23 cellular contexts compared by ENCODE assay signal in the genomic region with DNA sequence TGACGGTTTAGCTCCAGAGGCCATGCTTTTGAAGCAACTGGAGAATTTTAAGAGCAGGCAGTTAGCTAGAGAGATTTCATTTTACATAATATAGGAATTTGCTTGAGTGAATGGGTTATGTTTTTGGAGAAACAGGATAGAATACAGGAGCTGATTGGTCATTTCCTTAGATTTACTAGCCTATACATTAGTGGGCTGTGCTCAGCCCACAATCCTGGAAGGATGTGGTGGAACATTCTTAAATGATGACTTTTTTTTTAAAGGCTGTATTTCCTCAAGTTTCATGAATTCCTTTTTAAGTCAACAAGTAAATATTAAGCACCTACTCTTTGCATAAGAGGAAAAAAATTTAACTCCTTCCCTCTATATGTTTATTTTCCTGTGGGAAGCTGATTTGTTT.
DNase-seq lines count a peak whose midpoint lies in the region; ATAC-seq, FAIRE-seq and TF ChIP-seq lines count a peak whose summit lies in the region.
"Had no signal": no experiment of that assay in that cellular context is flagged by ENCODE, and none has a peak within 500 bp of the region (broad histone marks: within the 10 kb centered on the region; RNA-seq: fewer than 3 reads in every experiment).

No MANE protein-coding gene starts in this region.

- H3K27ac ChIP-seq in keratinocyte (ENCODE audit: control insufficient read depth, insufficient read depth, low read length), result no peak overlapping the region
- H3K27ac ChIP-seq in Karpas-422 (ENCODE audit: low read length), result no peak overlapping the region
- H3K27ac ChIP-seq: cardiac muscle cell, left ventricle myocardium inferior, neural progenitor cell, SJSA1, tibial nerve had no signal

- H3K27ac Mint-ChIP-seq in T-helper 17 cell, result no peak overlapping the region
- H3K27ac Mint-ChIP-seq: activated CD4-positive, alpha-beta T cell treated with anti-CD3 and anti-CD28 coated beads, Interleukin-2, amount 10 ng/mL, durations not matched to agents 7 days and 5 days; neural progenitor cell; stimulated activated naive CD8-positive, alpha-beta T cell treated with anti-CD3 and anti-CD28 coated beads, Interleukin-15, Interleukin-2, amounts not matched to agents 100 ng/mL and 50 ng/mL, for 24 hours had no signal

- peak overlapping the region; percentile 8 for H3K4me2 ChIP-seq in keratinocyte (ENCODE audit: control insufficient read depth, extremely low read depth, insufficient read depth, low read depth, low read length)
- H3K4me2 ChIP-seq in Karpas-422 (ENCODE audit: low read depth, low read length, poor library complexity, severe bottlenecking), result no peak overlapping the region
- H3K4me2 ChIP-seq: neural progenitor cell had no signal

- H3K27me3 ChIP-seq in MG63, result no peaks in the 10 kb centered on the region
- H3K27me3 ChIP-seq in keratinocyte (ENCODE audit: control insufficient read depth, extremely low read depth, insufficient read depth, low read length), result no peaks in the 10 kb centered on the region
- no peaks in the 10 kb centered on the region for H3K27me3 ChIP-seq in Karpas-422 (ENCODE audit: low read length)
- H3K27me3 ChIP-seq: cardiac muscle cell, neural progenitor cell, SJSA1, tibial nerve had no signal

- H3K4me3 Mint-ChIP-seq in T-helper 17 cell, result no peak overlapping the region
- H3K4me3 Mint-ChIP-seq: activated CD4-positive, alpha-beta T cell treated with anti-CD3 and anti-CD28 coated beads, Interleukin-2, amount 10 ng/mL, durations not matched to agents 7 days and 5 days; neural progenitor cell; stimulated activated naive CD8-positive, alpha-beta T cell treated with anti-CD3 and anti-CD28 coated beads, Interleukin-15, Interleukin-2, amounts not matched to agents 100 ng/mL and 50 ng/mL, for 24 hours had no signal

- H4K20me1 ChIP-seq in keratinocyte (ENCODE audit: control insufficient read depth, extremely low read depth, insufficient read depth, low read length) (no peaks in the 10 kb centered on the region), Karpas-422 (ENCODE audit: insufficient read depth, low read depth, low read length) (no peaks in the 10 kb centered on the region)

- no peak for TF ChIP-seq POLR2A in H54 (IDR thresholded peaks at IDR 0.05; ENCODE audit: low read depth, low read length)

- ATAC-seq in T-helper 17 cell, result no peak
- ATAC-seq: HepG2 had no signal

- DNase-seq in Daoy (ENCODE audit: low read depth) (peak; percentile 25), MG63 (peak; percentile 44), dermis blood vessel endothelial cell (peak; percentile 40), keratinocyte (ENCODE audit: low read depth, low spot score) (no peak), H54 (ENCODE audit: insufficient read length, low spot score) (no peak), Karpas-422 (no peak), T-helper 17 cell (no peak), GM13976 (ENCODE audit: low spot score) (no peak)
- DNase-seq: activated CD4-positive, alpha-beta T cell treated with anti-CD3 and anti-CD28 coated beads, Interleukin-2, amount 10 ng/mL, durations not matched to agents 7 days and 5 days; activated CD8-positive, alpha-beta memory T cell treated with anti-CD3 and anti-CD28 coated beads, Interleukin-2, amount 50 U/mL, for 4 hours; DMS79 treated with DMSO at 0.1 percent for 48 hours; glutamatergic neuron; left ventricle myocardium inferior; NCI-H1436; NCI-H2171; stimulated activated CD4-positive, alpha-beta T cell treated with anti-CD3 and anti-CD28 coated beads, Interleukin-2, amount 100 ng/mL, for 48 hours had no signal

- FAIRE-seq in keratinocyte (lab: Jason Lieb, UNC) (no peak), H54 (lab: Jason Lieb, UNC) (no peak)
- FAIRE-seq: HepG2 had no signal

- H2AFZ ChIP-seq in keratinocyte (ENCODE audit: control insufficient read depth, low read length), result no peak overlapping the region
- no peak overlapping the region for H2AFZ ChIP-seq in Karpas-422 (ENCODE audit: low read length)
- H2AFZ ChIP-seq: neural progenitor cell had no signal

- no peaks in the 10 kb centered on the region for H3K36me3 ChIP-seq in MG63
- H3K36me3 ChIP-seq in keratinocyte (ENCODE audit: control insufficient read depth in 2 of 2, extremely low read depth in 1 of 2, insufficient read depth in 2 of 2, low read length in 2 of 2), result no peaks in the 10 kb centered on the region
- no peaks in the 10 kb centered on the region for H3K36me3 ChIP-seq in Karpas-422 (ENCODE audit: insufficient read depth, low read length)
- H3K36me3 ChIP-seq: cardiac muscle cell, left ventricle myocardium inferior, neural progenitor cell, SJSA1, tibial nerve had no signal

- H3K4me3 ChIP-seq in MG63 (no peak overlapping the region), keratinocyte (ENCODE audit: control insufficient read depth in 2 of 3, extremely low read depth in 1 of 3, insufficient read depth in 2 of 3, low read depth in 1 of 3, low read length in 3 of 3) (no peak overlapping the region), Karpas-422 (ENCODE audit: low read length) (no peak overlapping the region)
- H3K4me3 ChIP-seq: cardiac muscle cell, left ventricle myocardium inferior, neural progenitor cell, SJSA1, tibial nerve had no signal

- no peaks in the 10 kb centered on the region for H3K79me2 ChIP-seq in keratinocyte (ENCODE audit: control insufficient read depth, insufficient read depth, low read length)
- no peaks in the 10 kb centered on the region for H3K79me2 ChIP-seq in Karpas-422 (ENCODE audit: low read length)

- H3K36me3 Mint-ChIP-seq in T-helper 17 cell (ENCODE audit: low read depth), result no peaks in the 10 kb centered on the region
- H3K36me3 Mint-ChIP-seq: neural progenitor cell had no signal

- H3K27me3 Mint-ChIP-seq in T-helper 17 cell, result no peaks in the 10 kb centered on the region
- H3K27me3 Mint-ChIP-seq: activated CD4-positive, alpha-beta T cell treated with anti-CD3 and anti-CD28 coated beads, Interleukin-2, amount 10 ng/mL, durations not matched to agents 7 days and 5 days; progenitor cell of endocrine pancreas; stimulated activated naive CD8-positive, alpha-beta T cell treated with anti-CD3 and anti-CD28 coated beads, Interleukin-15, Interleukin-2, amounts not matched to agents 100 ng/mL and 50 ng/mL, for 24 hours had no signal

- H3K9ac ChIP-seq in keratinocyte (ENCODE audit: control insufficient read depth, extremely low read depth, insufficient read depth, low read length) (no peak overlapping the region), Karpas-422 (ENCODE audit: low read length) (no peak overlapping the region)
- H3K9ac ChIP-seq: neural progenitor cell had no signal

- H3K4me1 ChIP-seq in keratinocyte (ENCODE audit: control insufficient read depth, extremely low read depth, insufficient read depth, low read length) (peaks cover 6% of the 10 kb centered on the region), Karpas-422 (ENCODE audit: low read length) (peaks cover 4% of the 10 kb centered on the region; the same call in 1 of the 2 replicates)
- H3K4me1 ChIP-seq: neural progenitor cell had no signal

- H3K4me1 Mint-ChIP-seq in T-helper 17 cell, result no peaks in the 10 kb centered on the region
- H3K4me1 Mint-ChIP-seq: activated CD4-positive, alpha-beta T cell treated with anti-CD3 and anti-CD28 coated beads, Interleukin-2, amount 10 ng/mL, durations not matched to agents 7 days and 5 days; neural progenitor cell had no signal

- TF ChIP-seq CTCF in keratinocyte (optimal IDR thresholded peaks at IDR 0.05 in 1 of 3, IDR thresholded peaks at IDR 0.05 in 1 of 3, conservative IDR thresholded peaks at IDR 0.05 in 1 of 3; ENCODE audit: extremely low read depth in 1 of 3, insufficient read depth in 2 of 3, low read length in 3 of 3), result no peak
- no peak for TF ChIP-seq CTCF in GM13976 (IDR thresholded peaks at IDR 0.05; ENCODE audit: borderline replicate concordance, control extremely low read depth, extremely low read depth, insufficient read depth, missing control alignments)

- H3K9me3 ChIP-seq in MG63, result no peaks in the 10 kb centered on the region
- H3K9me3 ChIP-seq in keratinocyte (ENCODE audit: control insufficient read depth, low read depth, low read length), result no peaks in the 10 kb centered on the region
- H3K9me3 ChIP-seq in Karpas-422 (ENCODE audit: low read length), result no peaks in the 10 kb centered on the region
- no peaks in the 10 kb centered on the region for H3K9me3 ChIP-seq in T-helper 17 cell (ENCODE audit: control insufficient read depth, low read length, poor library complexity, severe bottlenecking)
- H3K9me3 ChIP-seq: left ventricle myocardium inferior, SJSA1, tibial nerve had no signal

- H3K9me2 ChIP-seq in Karpas-422 (replicated peaks; ENCODE audit: insufficient read depth, low read length), result no peaks in the 10 kb centered on the region

- dilution Hi-C loops in keratinocyte (cut with MboI; ENCODE audit: extremely low pct_ligation_motif_present, low sequenced_read_pairs), result no loop called here

- H3K9me1 ChIP-seq in keratinocyte (ENCODE audit: control insufficient read depth, extremely low read depth, insufficient read depth, low read length), result no peaks in the 10 kb centered on the region

- in situ Hi-C loops in GM13976 (cut with MboI; ENCODE audit: low sequenced_read_pairs, unreplicated experiment), result no loop called here

Comparison
In these comparisons a context has a peak if more than half of its experiments do, and no peak if none do; other contexts are left out.
1. DNase-seq: peak in Daoy (single experiment), MG63 (single experiment) and dermis blood vessel endothelial cell (single experiment); none in keratinocyte (single experiment), H54 (single experiment), Karpas-422 (single experiment), T-helper 17 cell (0 of 3) and GM13976 (single experiment).